ENCODE assay signal across 34 cellular contexts in the genomic region with DNA sequence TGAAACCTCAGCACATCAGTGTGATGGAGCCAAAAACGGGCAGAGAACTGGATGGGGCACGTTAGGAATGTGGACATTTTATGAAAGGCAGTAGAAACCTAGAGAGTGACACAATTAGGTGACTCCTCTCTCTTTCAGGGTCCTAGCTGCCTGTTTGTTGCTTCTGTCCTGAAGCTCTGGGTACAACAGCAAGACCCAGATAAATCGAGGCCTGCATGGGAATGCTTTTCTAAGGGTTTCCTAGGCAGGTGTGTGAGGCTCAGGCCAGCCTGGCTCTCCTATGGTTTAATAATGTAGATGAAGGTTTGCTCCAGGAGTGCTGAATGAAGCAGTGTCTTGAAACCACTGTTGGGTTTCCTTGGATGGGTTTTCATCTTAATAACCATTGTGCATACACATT.
"Had no signal": no experiment of that assay in that cellular context is flagged by ENCODE, and none has a peak within 500 bp of the region (broad histone marks: within the 10 kb centered on the region; RNA-seq: fewer than 3 reads in every experiment).

No MANE protein-coding gene starts in this region.

- DNase-seq: Karpas-422, Kasumi-1, MG63, MM.1S, MV-4-11, NCI-H1048, NCI-H1092, NCI-H1092 treated with DMSO at 0.1 percent for 48 hours, NCI-H1105, NCI-H1105 treated with DMSO at 0.1 percent for 48 hours, NCI-H1417, NCI-H1417 treated with DMSO at 0.1 percent for 48 hours, NCI-H1436, NCI-H1436 treated with DMSO at 0.1 percent for 48 hours, NCI-H146, NCI-H1694, NCI-H1694 treated with DMSO at 0.1 percent for 48 hours, NCI-H187, NCI-H187 treated with DMSO at 0.1 percent for 48 hours, NCI-H1930, NCI-H2029, NCI-H2029 treated with DMSO at 0.1 percent for 48 hours, NCI-H2081, NCI-H2081 treated with DMSO at 0.1 percent for 48 hours, NCI-H2107, NCI-H2171, NCI-H2171 treated with DMSO at 0.1 percent for 48 hours, NCI-H2227 treated with DMSO at 0.1 percent for 48 hours, NCI-H226, NCI-H345, NCI-H446, NCI-H446 treated with DMSO at 0.1 percent for 48 hours, NCI-H510A, NCI-H510A treated with DMSO at 0.1 percent for 48 hours had no signal

- H3K27me3 ChIP-seq: MG63 had no signal

- H3K36me3 ChIP-seq: MG63 had no signal

- H3K4me3 ChIP-seq: MG63 had no signal

- H3K9me3 ChIP-seq: MG63 had no signal
